15 cellular contexts compared by ENCODE assay signal in genomic region chrX:19776753-19777152, GRCh38.
DNase-seq lines count a peak whose midpoint lies in the region; TF ChIP-seq lines count a peak whose summit lies in the region.
"Had no signal": no experiment of that assay in that cellular context is flagged by ENCODE, and none has a peak within 500 bp of the region (broad histone marks: within the 10 kb centered on the region; RNA-seq: fewer than 3 reads in every experiment).

No MANE protein-coding gene starts in this region.

- no peaks in the 10 kb centered on the region for H3K36me3 ChIP-seq in left ventricle myocardium inferior
- H3K36me3 ChIP-seq in subcutaneous abdominal adipose tissue (ENCODE audit: control insufficient read depth in 5 of 5, insufficient read depth in 5 of 5, low read length in 5 of 5) = no peaks in the 10 kb centered on the region
- H3K36me3 ChIP-seq: sigmoid colon had no signal

- peak overlapping the region; percentile 94 for H3K27ac Mint-ChIP-seq in activated naive CD4-positive, alpha-beta T cell treated with anti-CD3 and anti-CD28 coated beads, Interleukin-2, amount 50 U/mL, for 24 hours

- in situ Hi-C loops in KBM-7 (cut with MboI; ENCODE audit: low pct_unique_long_range_greater_than_20kb, low sequenced_read_pairs) = no loop called here

- DNase-seq in left ventricle myocardium inferior = no peak
- DNase-seq in cardiac septum (ENCODE audit: low spot score) = no peak
- peak; percentile 35 for DNase-seq in KBM-7
- DNase-seq in T1000 (lab: John Stamatoyannopoulos, UW) = no peak
- no peak for DNase-seq in cortex of kidney (lab: John Stamatoyannopoulos, UW)
- no peak for DNase-seq in SW 1271 (lab: John Stamatoyannopoulos, UW)
- DNase-seq: AML-193, aorta, NCI-H1694 treated with DMSO at 0.1 percent for 48 hours, sigmoid colon had no signal

- H3K4me1 ChIP-seq in left ventricle myocardium inferior (peaks cover 35% of the 10 kb centered on the region), subcutaneous abdominal adipose tissue (ENCODE audit: control insufficient read depth in 5 of 5, insufficient read depth in 5 of 5, low read length in 5 of 5) (peaks cover 6 to 47% (median 42%) of the 10 kb centered on the region in 5 donors)
- H3K4me1 ChIP-seq: sigmoid colon had no signal

- peak overlapping the region; percentile 78 for H3K27ac ChIP-seq in left ventricle myocardium inferior (replicated peaks)
- peak overlapping the region; percentile 72 for H3K27ac ChIP-seq in subcutaneous abdominal adipose tissue (ENCODE audit: low read depth, low read length)
- H3K27ac ChIP-seq: epithelial cell of prostate, RWPE1, VCaP had no signal

- H3K4me3 Mint-ChIP-seq in activated naive CD4-positive, alpha-beta T cell treated with anti-CD3 and anti-CD28 coated beads, Interleukin-2, amount 50 U/mL, for 24 hours = peak overlapping the region; percentile 47

- H3K9ac ChIP-seq in subcutaneous abdominal adipose tissue (ENCODE audit: low read length in 5 of 5) = no peak overlapping the region

- H3K27me3 Mint-ChIP-seq in activated naive CD4-positive, alpha-beta T cell treated with anti-CD3 and anti-CD28 coated beads, Interleukin-2, amount 50 U/mL, for 24 hours = no peaks in the 10 kb centered on the region

- H3K4me1 Mint-ChIP-seq in activated naive CD4-positive, alpha-beta T cell treated with anti-CD3 and anti-CD28 coated beads, Interleukin-2, amount 50 U/mL, for 24 hours = peaks cover 63% of the 10 kb centered on the region

- H3K4me3 ChIP-seq in left ventricle myocardium inferior = no peak overlapping the region
- H3K4me3 ChIP-seq in subcutaneous abdominal adipose tissue (ENCODE audit: low read depth in 1 of 5, low read length in 5 of 5) = no peak overlapping the region
- H3K4me3 ChIP-seq: sigmoid colon had no signal

- no peaks in the 10 kb centered on the region for H3K9me3 Mint-ChIP-seq in activated naive CD4-positive, alpha-beta T cell treated with anti-CD3 and anti-CD28 coated beads, Interleukin-2, amount 50 U/mL, for 24 hours

- H3K9me3 ChIP-seq in left ventricle myocardium inferior (replicated peaks) (no peaks in the 10 kb centered on the region), subcutaneous abdominal adipose tissue (ENCODE audit: control insufficient read depth in 5 of 5, low read length in 5 of 5) (no peaks in the 10 kb centered on the region)
- H3K9me3 ChIP-seq: sigmoid colon had no signal

- intact Hi-C loops in left ventricle myocardium inferior (cut with micrococcal nuclease) = no loop called here
- intact Hi-C loops in cardiac septum (cut with DNase I) = no loop called here

- TF ChIP-seq CTCF in left ventricle myocardium inferior (IDR thresholded peaks at IDR 0.05; ENCODE audit: borderline replicate concordance) = no peak

- peaks cover 6% of the 10 kb centered on the region for H3K36me3 Mint-ChIP-seq in activated naive CD4-positive, alpha-beta T cell treated with anti-CD3 and anti-CD28 coated beads, Interleukin-2, amount 50 U/mL, for 24 hours

- no peaks in the 10 kb centered on the region for H3K27me3 ChIP-seq in left ventricle myocardium inferior (ENCODE audit: low read depth)
- H3K27me3 ChIP-seq in subcutaneous abdominal adipose tissue (ENCODE audit: control insufficient read depth in 5 of 5, insufficient read depth in 4 of 5, low read length in 5 of 5) = peaks cover 0 to 2% (median 0%) of the 10 kb centered on the region in 5 donors
- H3K27me3 ChIP-seq: sigmoid colon had no signal
